8 cellular contexts compared by ENCODE assay signal in genomic region chr11:112226062-112226921, GRCh38. TPM values are rescaled to one million over a fixed set of nuclear protein-coding genes. Genes with fewer than 3 reads are reported as not detected.
DNase-seq lines count a peak whose midpoint lies in the region; ATAC-seq, FAIRE-seq and TF ChIP-seq lines count a peak whose summit lies in the region.

TSS of gene PTS (plus strand) at chr11:112226428. CDS start at chr11:112226444, 16 bp downstream.

- no TSS peak for BruUV-seq in HepG2 (replicated peaks; lab: Mats Ljungman, UMichigan)

- H4K20me1 ChIP-seq in HepG2 (ENCODE audit: insufficient read depth, low read length): no peaks in the 10 kb centered on the region

- DNase-seq in C1 segment of cervical spinal cord (lab: John Stamatoyannopoulos, UW) (peak; percentile 44 to 98 (median 90)), NCI-H526 (lab: John Stamatoyannopoulos, UW) (peak; percentile 87 to 97), dedifferentiated amniotic fluid mesenchymal stem cell (ENCODE audit: extremely low spot score) (peak; percentile 88), HepG2 (ENCODE audit: low spot score) (peak; percentile 79)
- DNase-seq in activated CD4-positive, alpha-beta T cell treated with anti-CD3 and anti-CD28 coated beads, Interleukin-2, amount 50 U/mL, for 24 hours (ENCODE audit: low read depth in 1 of 2, low spot score in 1 of 2): peak; percentile 63 to 75
- peak; percentile 75 to 77 for DNase-seq in stimulated activated CD4-positive, alpha-beta T cell treated with anti-CD3 and anti-CD28 coated beads, Interleukin-2, amount 100 ng/mL, for 48 hours

- H3K9ac ChIP-seq in HepG2 (ENCODE audit: insufficient read depth, low read depth, low read length): peak within 1 kb of the TSS; percentile 87

- POLR2A ChIA-PET in HepG2 (lab: Yijun Ruan, JAX): interaction anchor here (1.0 kb wide), 1 partner anchor 42 kb away, joined by 3 read pairs; no protein-coding TSS in a partner anchor

- peak within 1 kb of the TSS; percentile 94 for H3K27ac ChIP-seq in HepG2 (ENCODE audit: extremely low read length, insufficient read depth, low read length)

- peak; percentile 7; the same call in 1 of the 2 replicates for TF ChIP-seq RAD21 in HepG2 (CRISPR knock-in tag; IDR thresholded peaks at IDR 0.05)

- peaks cover 74% of the 10 kb centered on the region for H3K4me1 ChIP-seq in HepG2 (ENCODE audit: insufficient read depth, low read length)

- FAIRE-seq in HepG2 (lab: Jason Lieb, UNC): no peak

- no peaks in the 10 kb centered on the region; a peak in 1 of 5 replicates for H3K27me3 ChIP-seq in HepG2 (ENCODE audit: control insufficient read depth in 1 of 2, insufficient read depth in 2 of 2, low read length in 2 of 2)

- H2AFZ ChIP-seq in HepG2 (ENCODE audit: low read length): peak within 1 kb of the TSS; percentile 91

- 1% methylated on average over 10 of the region's 74 CpGs for WGBS in HepG2 (ENCODE audit: low lambda C conversion rate)

- ATAC-seq in GM19328 (IDR thresholded peaks at IDR 0.05; ENCODE audit: unreplicated experiment) (peak; percentile 94), HG03469 (IDR thresholded peaks at IDR 0.05; ENCODE audit: unreplicated experiment) (peak; percentile 83), HepG2 (peak; percentile 96)

- TF ChIP-seq EP300 in HepG2 (IDR thresholded peaks at IDR 0.05; ENCODE audit: low read depth in 2 of 2, low read length in 2 of 2) (peak in 1 of 2 experiments; percentile 22; a peak in 1 of 4 replicates), HepG2 (CRISPR knock-in tag; IDR thresholded peaks at IDR 0.05; ENCODE audit: borderline replicate concordance) (no peak; the same call in 1 of the 2 replicates)

- in situ Hi-C loops in HepG2 (cut with HindIII; ENCODE audit: extremely low pct_ligation_motif_present, low pct_unique_long_range_greater_than_20kb): loop anchor here (10.0 kb wide), 1 partner anchor 229 kb away; no protein-coding TSS in a partner anchor

- peak within 1 kb of the TSS; percentile 89 for H3K4me2 ChIP-seq in HepG2 (ENCODE audit: low read depth, low read length)

- TF ChIP-seq CTCF in HepG2 (CRISPR knock-in tag; IDR thresholded peaks at IDR 0.05): no peak

- peaks cover 18% of the 10 kb centered on the region for H3K79me2 ChIP-seq in HepG2 (ENCODE audit: insufficient read depth, low read length)

- peak within 1 kb of the TSS; percentile 71 to 94 (median 89) for H3K4me3 ChIP-seq in HepG2 (replicated peaks in 1 of 3; ENCODE audit: insufficient read depth in 1 of 3, low read depth in 2 of 3, low read length in 3 of 3)

- peaks cover 1 to 25% of the 10 kb centered on the region in 2 experiments; a peak in 3 of 5 replicates for H3K36me3 ChIP-seq in HepG2 (replicated peaks in 1 of 2; ENCODE audit: control insufficient read depth in 1 of 2, insufficient read depth in 2 of 2, low read length in 2 of 2)

- H3K9me3 ChIP-seq in HepG2 (ENCODE audit: low read length): no peaks in the 10 kb centered on the region

- CTCF ChIA-PET in HepG2 (lab: Yijun Ruan, JAX; ENCODE audit: low intra/inter-chr PET ratio, low total read pairs): interaction anchor here (1.4 kb wide), 1 partner anchor 54 kb away, joined by 4 read pairs; no protein-coding TSS in a partner anchor

- intact Hi-C loops in HepG2 (cut with micrococcal nuclease; ENCODE audit: unreplicated experiment): loop anchor here (10.0 kb wide), 1 partner anchor 569 kb away; no protein-coding TSS in a partner anchor

- peak; percentile 76 to 86 for TF ChIP-seq POLR2A in HepG2 (IDR thresholded peaks at IDR 0.05; ENCODE audit: insufficient read depth in 1 of 2, low read depth in 2 of 2, low read length in 2 of 2)

TF ChIP-seq in HepG2, 621 proteins besides CTCF, POLR2A, EP300 and RAD21 (continues in another document):
- TF ChIP-seq SAP130 (CRISPR knock-in tag; IDR thresholded peaks at IDR 0.05; ENCODE audit: low read depth) (peak; percentile 83), CCAR2 (optimal IDR thresholded peaks at IDR 0.05; ENCODE audit: low read depth, low read length) (no peak), GLI4 (CRISPR knock-in tag; IDR thresholded peaks at IDR 0.05; ENCODE audit: borderline replicate concordance) (0 out of 2 replicates have a peak, but pooled peaks have one; percentile 42), PREB (CRISPR knock-in tag; IDR thresholded peaks at IDR 0.05) (no peak), NFAT5 (CRISPR knock-in tag; IDR thresholded peaks at IDR 0.05) (no peak), ZNF563 (CRISPR knock-in tag; IDR thresholded peaks at IDR 0.05) (peak; percentile 76), THAP11 (CRISPR knock-in tag; IDR thresholded peaks at IDR 0.05) (peak; percentile 77), TBX2 (CRISPR knock-in tag; IDR thresholded peaks at IDR 0.05; ENCODE audit: borderline replicate concordance) (peak; percentile 62; the same call in 1 of the 2 replicates), TARDBP (CRISPR knock-in tag; IDR thresholded peaks at IDR 0.05) (no peak; the same call in 1 of the 2 replicates), MAZ (IDR thresholded peaks at IDR 0.05; ENCODE audit: borderline replicate concordance, low read depth, low read length) (no peak), MAZ (CRISPR knock-in tag; IDR thresholded peaks at IDR 0.05; ENCODE audit: low read depth) (peak; percentile 68; the same call in 1 of the 2 replicates), U2AF1 (optimal IDR thresholded peaks at IDR 0.05; ENCODE audit: low read depth, low read length) (no peak), RORA (CRISPR knock-in tag; IDR thresholded peaks at IDR 0.05) (no peak)

RNA-seq across cellular contexts. Expression of gene PTS, which starts in this region (rescaled TPM):
- 46.8 and 49.3 TPM in 2 replicates for total RNA-seq in HepG2 (2016; rRNA removed; fragmentation: Illumina TruSeq; extraction: Trizol)
- total RNA-seq in HepG2 (2016; cell fraction: cytosol; rRNA removed; fragmentation: Illumina TruSeq; extraction: Trizol; ENCODE audit: low read depth): 40.2 and 43.5 TPM in 2 replicates
- 47.6 and 49.7 TPM in 2 replicates for total RNA-seq in HepG2 (2016; cell fraction: insoluble cytoplasmic fraction; rRNA removed; fragmentation: Illumina TruSeq; extraction: Trizol)
- total RNA-seq in HepG2 (2016; cell fraction: membrane; rRNA removed; fragmentation: Illumina TruSeq; extraction: Trizol): 39.7 and 40.1 TPM in 2 replicates
- total RNA-seq in HepG2 (2016; cell fraction: nucleus; rRNA removed; fragmentation: Illumina TruSeq; extraction: Trizol): 38.8 and 43.2 TPM in 2 replicates
- polyA plus RNA-seq in HepG2 (2011; rRNA removed): 26.3 and 33.6 TPM in 2 replicates
- 19.8 and 26.0 TPM in 2 replicates for polyA plus RNA-seq in HepG2 (2011; cell fraction: cytosol; rRNA removed)
- polyA plus RNA-seq in HepG2 (2011; cell fraction: nucleus; rRNA removed): 23.5 and 45.8 TPM in 2 replicates
- 32.7 and 36.0 TPM in 2 replicates for polyA plus RNA-seq in HepG2 (2012)
- polyA plus RNA-seq in HepG2 (2016; cell fraction: cytosol; fragmentation: Illumina TruSeq; extraction: Trizol; ENCODE audit: low read depth): 28.2 and 34.2 TPM in 2 replicates
- 44.0 and 45.6 TPM in 2 replicates for polyA plus RNA-seq in HepG2 (2016; cell fraction: insoluble cytoplasmic fraction; fragmentation: Illumina TruSeq; extraction: Trizol; ENCODE audit: low read depth)
- polyA plus RNA-seq in HepG2 (2016; cell fraction: membrane; fragmentation: Illumina TruSeq; extraction: Trizol; ENCODE audit: low read depth): 32.0 and 33.3 TPM in 2 replicates
- 60.5 and 68.6 TPM in 2 replicates for polyA plus RNA-seq in HepG2 (2016; cell fraction: nucleus; fragmentation: Illumina TruSeq; extraction: Trizol; ENCODE audit: insufficient read depth, low read depth)
- 6.7 and 7.7 TPM in 2 replicates for polyA minus RNA-seq in HepG2 (2011; rRNA and poly(A)+ RNA removed; ENCODE audit: low replicate concordance)
- polyA minus RNA-seq in HepG2 (2011; cell fraction: cytosol; rRNA and poly(A)+ RNA removed): 6.6 and 7.3 TPM in 2 replicates
- 62.4 and 70.9 TPM in 2 replicates for polyA minus RNA-seq in HepG2 (2011; cell fraction: nucleus; rRNA and poly(A)+ RNA removed)

Comparison
In these comparisons a context has a peak if more than half of its experiments do, and no peak if none do; other contexts are left out.
1. Peak in every context shown above with its lines: DNase-seq, ATAC-seq, H3K4me3 ChIP-seq and H3K27ac ChIP-seq.